8 cellular contexts compared by ENCODE assay signal in genomic region chr4:106898621-106899230, GRCh38.
DNase-seq lines count a peak whose midpoint lies in the region; ATAC-seq and TF ChIP-seq lines count a peak whose summit lies in the region.

No MANE protein-coding gene starts in this region.

- H4K20me1 ChIP-seq in SU-DHL-6 (ENCODE audit: low read depth, low read length), result no peaks in the 10 kb centered on the region
- no peaks in the 10 kb centered on the region for H4K20me1 ChIP-seq in smooth muscle cell (ENCODE audit: low read depth)

- no peaks in the 10 kb centered on the region for H3K9me3 ChIP-seq in SU-DHL-6 (ENCODE audit: insufficient read depth, low read length)
- no peaks in the 10 kb centered on the region for H3K9me3 ChIP-seq in smooth muscle cell (replicated peaks; ENCODE audit: low read depth)

- ATAC-seq in GM21381 (IDR thresholded peaks at IDR 0.05; ENCODE audit: unreplicated experiment) (peak; percentile 73), HG02678 (IDR thresholded peaks at IDR 0.05; ENCODE audit: unreplicated experiment) (no peak)

- peak; percentile 26 for TF ChIP-seq CTCF in SU-DHL-6 (IDR thresholded peaks at IDR 0.05; ENCODE audit: insufficient read depth, low read length, poor library complexity, severe bottlenecking)
- TF ChIP-seq CTCF in fibroblast of villous mesenchyme (IDR thresholded peaks at IDR 0.05; ENCODE audit: insufficient read depth, low read depth, low read length), result peak; percentile 82
- peak; percentile 83 for TF ChIP-seq CTCF in smooth muscle cell (IDR thresholded peaks at IDR 0.05; ENCODE audit: borderline replicate concordance, insufficient read depth, poor library complexity, severe bottlenecking)

- H3K4me3 ChIP-seq in SU-DHL-6 (ENCODE audit: insufficient read depth, low read length, poor library complexity, severe bottlenecking), result no peak overlapping the region
- no peak overlapping the region for H3K4me3 ChIP-seq in fibroblast of villous mesenchyme (ENCODE audit: low read depth, low read length)
- H3K4me3 ChIP-seq in smooth muscle cell, result no peak overlapping the region

- H3K9me2 ChIP-seq in SU-DHL-6 (replicated peaks; ENCODE audit: insufficient read depth, low read length), result no peaks in the 10 kb centered on the region

- H3K27ac ChIP-seq in SU-DHL-6 (ENCODE audit: low read depth, low read length) (no peak overlapping the region), smooth muscle cell (ENCODE audit: low read depth) (no peak overlapping the region)

- no peaks in the 10 kb centered on the region for H3K27me3 ChIP-seq in SU-DHL-6 (ENCODE audit: low read length)
- no peaks in the 10 kb centered on the region for H3K27me3 ChIP-seq in smooth muscle cell (ENCODE audit: low read depth)

- H3K9ac ChIP-seq in SU-DHL-6 (ENCODE audit: low read length) (no peak overlapping the region), smooth muscle cell (ENCODE audit: low read depth) (no peak overlapping the region)

- 32% methylated on average over 4 of the region's 4 CpGs for WGBS in smooth muscle cell (ENCODE audit: low lambda C conversion rate)

- H2AFZ ChIP-seq in SU-DHL-6 (ENCODE audit: low read depth, low read length, severe bottlenecking) (no peak overlapping the region), smooth muscle cell (ENCODE audit: low read depth) (no peak overlapping the region)

- no peaks in the 10 kb centered on the region for H3K79me2 ChIP-seq in SU-DHL-6 (ENCODE audit: insufficient read depth, low read length)
- no peaks in the 10 kb centered on the region for H3K79me2 ChIP-seq in smooth muscle cell (ENCODE audit: low read depth)

- DNase-seq in SHP77 (lab: John Stamatoyannopoulos, UW), result peak; percentile 10 to 21
- no peak for DNase-seq in SHP77 treated with DMSO at 0.1 percent for 48 hours (lab: John Stamatoyannopoulos, UW)
- peak; percentile 79 for DNase-seq in HT-29 (ENCODE audit: low spot score)
- peak; percentile 68 for DNase-seq in fibroblast of villous mesenchyme (ENCODE audit: low read depth)
- no peak for DNase-seq in smooth muscle cell (lab: John Stamatoyannopoulos, UW; ENCODE audit: unreplicated experiment)

- H3F3A ChIP-seq in SU-DHL-6 (ENCODE audit: insufficient read depth) (no peaks in the 10 kb centered on the region), smooth muscle cell (ENCODE audit: low read depth) (no peaks in the 10 kb centered on the region)

- H3K4me2 ChIP-seq in SU-DHL-6 (ENCODE audit: low read depth, low read length, poor library complexity, severe bottlenecking) (no peak overlapping the region), smooth muscle cell (no peak overlapping the region)

- no peaks in the 10 kb centered on the region for H3K36me3 ChIP-seq in SU-DHL-6 (ENCODE audit: low read length)
- H3K36me3 ChIP-seq in smooth muscle cell (ENCODE audit: low read depth), result no peaks in the 10 kb centered on the region

- no peaks in the 10 kb centered on the region for H3K4me1 ChIP-seq in smooth muscle cell (ENCODE audit: low read depth)

Comparison
In these comparisons a context has a peak if more than half of its experiments do, and no peak if none do; other contexts are left out.
1. DNase-seq: peak in SHP77 (2 of 2), HT-29 (single experiment) and fibroblast of villous mesenchyme (single experiment); none in SHP77 treated with DMSO at 0.1 percent for 48 hours (single experiment) and smooth muscle cell (single experiment).
2. CTCF ChIP-seq: peak in every context shown above with its lines; median percentile 83 in smooth muscle cell; 82 in fibroblast of villous mesenchyme; 26 in SU-DHL-6.